ENCODE assay signal across 8 cellular contexts in the genomic region with DNA sequence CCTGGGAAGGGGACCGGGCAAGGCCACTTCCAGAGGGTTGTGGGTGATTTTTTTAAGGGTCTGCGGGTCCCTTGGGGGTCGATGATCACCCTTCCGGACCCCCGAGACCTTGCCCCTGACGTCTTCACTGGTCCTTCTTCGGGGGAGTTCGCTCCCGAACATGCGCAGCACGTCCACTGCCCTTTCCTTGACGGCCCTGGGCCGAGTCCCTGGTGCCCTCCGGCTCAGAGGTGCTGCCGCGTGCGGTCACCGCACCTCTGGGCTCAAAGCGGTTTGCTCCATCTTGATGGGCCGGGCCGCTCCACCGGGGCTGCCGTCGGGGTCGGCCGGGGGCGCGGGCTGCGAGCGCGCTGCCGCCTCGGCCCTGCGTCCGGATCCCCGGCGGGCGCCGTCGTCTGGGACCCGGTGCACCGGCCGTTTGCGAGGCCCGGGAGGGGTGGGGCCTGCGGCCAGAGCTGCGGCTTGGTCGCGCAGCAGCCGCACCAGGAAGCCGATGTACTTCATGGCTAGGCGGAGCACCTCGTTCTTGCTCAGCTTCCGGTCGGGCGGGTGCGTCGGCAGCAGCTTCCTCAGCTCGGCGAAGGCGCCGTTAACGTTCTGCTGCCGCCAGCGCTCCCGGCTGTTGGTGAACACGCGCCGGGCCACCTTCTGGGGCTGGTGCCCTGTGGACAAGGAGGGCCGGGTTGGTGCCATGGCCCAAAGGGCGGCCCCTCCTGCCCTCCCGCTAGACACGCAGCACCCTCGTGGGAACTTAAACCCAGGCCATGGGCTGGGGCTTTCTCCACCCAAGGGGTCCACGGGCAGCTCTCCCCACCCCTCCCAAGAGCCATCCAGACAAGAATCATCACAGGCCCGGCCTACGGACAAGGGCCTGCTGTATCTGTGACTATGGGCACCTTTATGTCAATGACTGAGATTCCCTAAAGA. TPM values are rescaled to one million over a fixed set of nuclear protein-coding genes. Genes with fewer than 3 reads are reported as not detected.
A peak's percentile ranks its signal among the peaks of the same experiment; 100 is the strongest.
DNase-seq lines count a peak whose midpoint lies in the region; ATAC-seq and TF ChIP-seq lines count a peak whose summit lies in the region.

No MANE protein-coding gene starts in this region.

- intact Hi-C loops in esophagus muscularis mucosa (cut with DNase I) (no loop called here), aorta (cut with DNase I) (no loop called here)

- peak overlapping the region; percentile 49 for H2AFZ ChIP-seq in MM.1S (ENCODE audit: low read length)

- H3K9me3 ChIP-seq in CD4-positive, CD25-positive, alpha-beta regulatory T cell (ENCODE audit: control insufficient read depth in 2 of 2, low read length in 2 of 2), result no peaks in the 10 kb centered on the region
- no peaks in the 10 kb centered on the region for H3K9me3 ChIP-seq in MM.1S (replicated peaks; ENCODE audit: insufficient read depth, low read length)
- no peaks in the 10 kb centered on the region for H3K9me3 ChIP-seq in esophagus muscularis mucosa
- no peaks in the 10 kb centered on the region for H3K9me3 ChIP-seq in neutrophil
- H3K9me3 ChIP-seq in aorta (ENCODE audit: control insufficient read depth, low read length), result no peaks in the 10 kb centered on the region

- peaks cover 19% of the 10 kb centered on the region for H3K27me3 Mint-ChIP-seq in CD4-positive, CD25-positive, alpha-beta regulatory T cell

- no peaks in the 10 kb centered on the region for H3K36me3 ChIP-seq in CD4-positive, CD25-positive, alpha-beta regulatory T cell (ENCODE audit: control insufficient read depth, insufficient read depth, low read length)
- no peaks in the 10 kb centered on the region for H3K36me3 ChIP-seq in MM.1S (replicated peaks; ENCODE audit: insufficient read depth, low read length)
- peaks cover 5 to 21% (median 15%) of the 10 kb centered on the region in 4 donors for H3K36me3 ChIP-seq in esophagus muscularis mucosa
- peaks cover 14% of the 10 kb centered on the region for H3K36me3 ChIP-seq in neutrophil
- no peaks in the 10 kb centered on the region for H3K36me3 ChIP-seq in aorta (ENCODE audit: control insufficient read depth in 1 of 2, insufficient read depth in 2 of 2, low read length in 1 of 2)

- peak; percentile 73 to 93 (median 84) for DNase-seq in CD4-positive, CD25-positive, alpha-beta regulatory T cell
- DNase-seq in MM.1S (peak; percentile 73), esophagus muscularis mucosa (ENCODE audit: extremely low spot score) (no peak), aorta (peak; percentile 88 to 89), NCI-H1694 (lab: John Stamatoyannopoulos, UW) (no peak), mesenteric fat pad (ENCODE audit: low spot score) (no peak)
- peak; percentile 64 for DNase-seq in activated CD8-positive, alpha-beta memory T cell treated with anti-CD3 and anti-CD28 coated beads for 1 hour (ENCODE audit: extremely low read depth in 1 of 2, low read depth in 1 of 2)

- no peaks in the 10 kb centered on the region for H4K20me1 ChIP-seq in MM.1S (ENCODE audit: insufficient read depth, low read length)

- peak overlapping the region; percentile 90 to 91 (median 91) for H3K4me3 Mint-ChIP-seq in CD4-positive, CD25-positive, alpha-beta regulatory T cell

- peaks cover 5% of the 10 kb centered on the region for H3K79me2 ChIP-seq in MM.1S (ENCODE audit: low read length)

- H3K9ac ChIP-seq in MM.1S (ENCODE audit: low read length), result no peak overlapping the region

- peak; percentile 59 to 60 for ATAC-seq in CD4-positive, CD25-positive, alpha-beta regulatory T cell (ENCODE audit: low read depth in 2 of 2)
- no peak for ATAC-seq in aorta (ENCODE audit: low FRiP score)

- H3K9me2 ChIP-seq in MM.1S (replicated peaks; ENCODE audit: insufficient read depth, low read length), result no peaks in the 10 kb centered on the region

- H3F3A ChIP-seq in MM.1S (ENCODE audit: insufficient read depth, low read length), result peaks cover 29% of the 10 kb centered on the region

- peaks cover 0 to 1% (median 0%) of the 10 kb centered on the region in 7 donors for H3K9me3 Mint-ChIP-seq in CD4-positive, CD25-positive, alpha-beta regulatory T cell

- no peak for TF ChIP-seq EP300 in esophagus muscularis mucosa (IDR thresholded peaks at IDR 0.05)

- WGBS in esophagus muscularis mucosa, result 45% methylated on average over 11 of the region's 77 CpGs
- WGBS in aorta, 2 donors, result 76 to 80% methylated on average over 72 to 77 of the region's 77 CpGs

- no peaks in the 10 kb centered on the region for H3K27me3 ChIP-seq in CD4-positive, CD25-positive, alpha-beta regulatory T cell (ENCODE audit: control insufficient read depth, insufficient read depth, low read length)
- peaks cover 45% of the 10 kb centered on the region for H3K27me3 ChIP-seq in MM.1S (replicated peaks; ENCODE audit: insufficient read depth, low read length)
- peaks cover 0 to 8% (median 0%) of the 10 kb centered on the region in 4 donors for H3K27me3 ChIP-seq in esophagus muscularis mucosa
- no peaks in the 10 kb centered on the region for H3K27me3 ChIP-seq in neutrophil
- H3K27me3 ChIP-seq in aorta (ENCODE audit: control insufficient read depth in 1 of 2, insufficient read depth in 2 of 2, low read length in 1 of 2), result no peaks in the 10 kb centered on the region

- H3K4me1 ChIP-seq in CD4-positive, CD25-positive, alpha-beta regulatory T cell (ENCODE audit: control insufficient read depth, insufficient read depth, low read length, poor library complexity, severe bottlenecking), result peaks cover 99% of the 10 kb centered on the region
- H3K4me1 ChIP-seq in MM.1S (ENCODE audit: low read length), result peaks cover 40% of the 10 kb centered on the region
- peaks cover 70 to 96% (median 96%) of the 10 kb centered on the region in 4 donors for H3K4me1 ChIP-seq in esophagus muscularis mucosa
- peaks cover 77 to 86% of the 10 kb centered on the region in 2 experiments for H3K4me1 ChIP-seq in neutrophil (ENCODE audit: control insufficient read depth in 1 of 2, insufficient read depth in 1 of 2, low read depth in 1 of 2, low read length in 1 of 2)
- no peaks in the 10 kb centered on the region for H3K4me1 ChIP-seq in aorta (ENCODE audit: control insufficient read depth in 1 of 2, insufficient read depth in 2 of 2, low read length in 2 of 2)

- H3K4me1 Mint-ChIP-seq in CD4-positive, CD25-positive, alpha-beta regulatory T cell, result peaks cover 5 to 70% (median 33%) of the 10 kb centered on the region in 4 donors

- H3K4me3 ChIP-seq in CD4-positive, CD25-positive, alpha-beta regulatory T cell (ENCODE audit: low read depth, low read length), result peak overlapping the region; percentile 47
- H3K4me3 ChIP-seq in MM.1S (ENCODE audit: low read length) (peak overlapping the region; percentile 35; the same call in 1 of the 2 replicates), esophagus muscularis mucosa (peak overlapping the region; percentile 49 to 59 (median 52)), neutrophil (ENCODE audit: low read depth in 1 of 2, low read length in 1 of 2) (peak overlapping the region; percentile 93 to 95), aorta (ENCODE audit: low read length in 2 of 2) (no peak overlapping the region)

- no peak for TF ChIP-seq POLR2A in esophagus muscularis mucosa (IDR thresholded peaks at IDR 0.05; ENCODE audit: low read depth)

- peak overlapping the region; percentile 95 to 98 (median 96) for H3K27ac Mint-ChIP-seq in CD4-positive, CD25-positive, alpha-beta regulatory T cell

- TF ChIP-seq CTCF in MM.1S (IDR thresholded peaks at IDR 0.05; ENCODE audit: low read length) (no peak), esophagus muscularis mucosa (IDR thresholded peaks at IDR 0.05) (no peak), neutrophil (IDR thresholded peaks at IDR 0.05) (peak; percentile 11)

- H3K4me2 ChIP-seq in MM.1S (ENCODE audit: low read depth, low read length), result peak overlapping the region; percentile 72

- peak overlapping the region; percentile 87 for H3K27ac ChIP-seq in CD4-positive, CD25-positive, alpha-beta regulatory T cell (ENCODE audit: insufficient read depth, low read length, poor library complexity, severe bottlenecking)
- H3K27ac ChIP-seq in MM.1S (ENCODE audit: low read length) (no peak overlapping the region; the same call in 1 of the 2 replicates), esophagus muscularis mucosa (replicated peaks in 1 of 4) (peak overlapping the region; percentile 77 to 90 (median 85)), neutrophil (peak overlapping the region; percentile 99), aorta (ENCODE audit: low read depth in 1 of 2, low read length in 2 of 2) (peak overlapping the region in 1 of 2 donors; percentile 12)

- H3K36me3 Mint-ChIP-seq in CD4-positive, CD25-positive, alpha-beta regulatory T cell, result peaks cover 6% of the 10 kb centered on the region

RNA-seq across cellular contexts. Expression of gene LYL1, which starts 3.3 kb away (rescaled TPM):
- 8.7 TPM for total RNA-seq in CD4-positive, CD25-positive, alpha-beta regulatory T cell
- polyA plus RNA-seq in CD4-positive, CD25-positive, alpha-beta regulatory T cell, result 10 to 100 TPM in 1 of 4 donors, 1 to 10 TPM in 3; 6.5 to 14.2 (median 7.5) TPM
- total RNA-seq in esophagus muscularis mucosa (10 to 100 TPM; 11.9 to 20.2 (median 17.0) TPM), aorta (10 to 100 TPM in 1 of 2 donors, 1 to 10 TPM in 1; 8.7 to 28.6 TPM), mesenteric fat pad (11.5 TPM)
- 1 to 10 TPM; 7.3 to 9.3 TPM for polyA plus RNA-seq in aorta

RNA-seq across cellular contexts. Expression of gene TRMT1, which starts 17.2 kb away (rescaled TPM):
- total RNA-seq in CD4-positive, CD25-positive, alpha-beta regulatory T cell, result 57.6 TPM
- 10 to 100 TPM; 16.0 to 22.3 (median 19.9) TPM for polyA plus RNA-seq in CD4-positive, CD25-positive, alpha-beta regulatory T cell
- total RNA-seq in esophagus muscularis mucosa, result 10 to 100 TPM; 21.4 to 27.6 (median 26.9) TPM
- 10 to 100 TPM; 23.9 to 26.5 TPM for total RNA-seq in aorta
- 10 to 100 TPM; 17.9 to 62.2 TPM for polyA plus RNA-seq in aorta
- 33.2 TPM for total RNA-seq in mesenteric fat pad

RNA-seq across cellular contexts. Expression of gene NACC1, which starts 18.7 kb away (rescaled TPM):
- 25.4 TPM for total RNA-seq in CD4-positive, CD25-positive, alpha-beta regulatory T cell
- 1 to 10 TPM in 2 of 4 donors, under 1 TPM in 2; 0.71 to 2.5 (median 1.2) TPM for polyA plus RNA-seq in CD4-positive, CD25-positive, alpha-beta regulatory T cell
- total RNA-seq in esophagus muscularis mucosa (10 to 100 TPM; 24.5 to 61.6 (median 29.6) TPM), aorta (10 to 100 TPM; 26.0 to 37.4 TPM), mesenteric fat pad (45.2 TPM)
- 1 to 10 TPM; 5.0 to 7.8 TPM for polyA plus RNA-seq in aorta

RNA-seq across cellular contexts. Expression of gene STX10, which starts 50.8 kb away (rescaled TPM):
- 56.5 TPM for total RNA-seq in CD4-positive, CD25-positive, alpha-beta regulatory T cell
- 10 to 100 TPM; 52.4 to 68.2 (median 58.9) TPM for polyA plus RNA-seq in CD4-positive, CD25-positive, alpha-beta regulatory T cell
- 10 to 100 TPM; 50.2 to 62.6 (median 56.6) TPM for total RNA-seq in esophagus muscularis mucosa
- total RNA-seq in aorta, result 10 to 100 TPM; 33.0 to 47.4 TPM
- polyA plus RNA-seq in aorta, result 100 to 1,000 TPM in 1 of 2 donors, 10 to 100 TPM in 1; 70.5 to 105 TPM
- total RNA-seq in mesenteric fat pad, result 45.4 TPM

RNA-seq across cellular contexts. Expression of gene IER2, which starts 50.9 kb away (rescaled TPM):
- total RNA-seq in CD4-positive, CD25-positive, alpha-beta regulatory T cell, result 478 TPM
- polyA plus RNA-seq in CD4-positive, CD25-positive, alpha-beta regulatory T cell, result 100 to 1,000 TPM; 144 to 234 (median 197) TPM
- total RNA-seq in esophagus muscularis mucosa (100 to 1,000 TPM in 1 of 4 donors, 10 to 100 TPM in 3; 29.1 to 144 (median 62.3) TPM), aorta (100 to 1,000 TPM; 143 to 239 TPM), mesenteric fat pad (229 TPM)
- 100 to 1,000 TPM in 1 of 2 donors, 10 to 100 TPM in 1; 39.7 to 269 TPM for polyA plus RNA-seq in aorta

Comparison
In these comparisons a context has a peak if more than half of its experiments do, and no peak if none do; other contexts are left out.
1. DNase-seq: peak in CD4-positive, CD25-positive, alpha-beta regulatory T cell (3 of 3), MM.1S (single experiment), activated CD8-positive, alpha-beta memory T cell treated with anti-CD3 and anti-CD28 coated beads for 1 hour (2 of 2) and aorta (2 of 2); none in esophagus muscularis mucosa (single experiment), NCI-H1694 (single experiment) and mesenteric fat pad (single experiment).
2. H3K4me3 ChIP-seq: peak in CD4-positive, CD25-positive, alpha-beta regulatory T cell (single experiment), MM.1S (single experiment), esophagus muscularis mucosa (4 of 4) and neutrophil (2 of 2); none in aorta (0 of 2).